Comparison of ENCODE assay signal across 8 cellular contexts in genomic region chr13:43804461-43805070, GRCh38.
DNase-seq lines count a peak whose midpoint lies in the region; ATAC-seq and TF ChIP-seq lines count a peak whose summit lies in the region.

No MANE protein-coding gene starts in this region.

- DNase-seq in EH (ENCODE audit: low read depth), result peak; percentile 71
- peak; percentile 70 for DNase-seq in RKO (ENCODE audit: low spot score)
- peak; percentile 8 for DNase-seq in effector CD4-positive, alpha-beta T cell
- peak; percentile 74 for DNase-seq in middle frontal gyrus (ENCODE audit: extremely low spot score, low spot score)

- no peak for ATAC-seq in HG03135 (IDR thresholded peaks at IDR 0.05; ENCODE audit: unreplicated experiment)
- no peak for ATAC-seq in GM21717 (IDR thresholded peaks at IDR 0.05; ENCODE audit: unreplicated experiment)
- ATAC-seq in HG03108 (IDR thresholded peaks at IDR 0.05; ENCODE audit: unreplicated experiment), result no peak

- TF ChIP-seq CTCF in LNCAP (IDR thresholded peaks at IDR 0.05), result peak; percentile 59

Comparison
In these comparisons a context has a peak if more than half of its experiments do, and no peak if none do; other contexts are left out.
1. DNase-seq: peak in every context shown above with its lines; median percentile 74 in middle frontal gyrus; 71 in EH; 70 in RKO; 8 in effector CD4-positive, alpha-beta T cell.